10 cellular contexts compared by ENCODE assay signal in the genomic region with DNA sequence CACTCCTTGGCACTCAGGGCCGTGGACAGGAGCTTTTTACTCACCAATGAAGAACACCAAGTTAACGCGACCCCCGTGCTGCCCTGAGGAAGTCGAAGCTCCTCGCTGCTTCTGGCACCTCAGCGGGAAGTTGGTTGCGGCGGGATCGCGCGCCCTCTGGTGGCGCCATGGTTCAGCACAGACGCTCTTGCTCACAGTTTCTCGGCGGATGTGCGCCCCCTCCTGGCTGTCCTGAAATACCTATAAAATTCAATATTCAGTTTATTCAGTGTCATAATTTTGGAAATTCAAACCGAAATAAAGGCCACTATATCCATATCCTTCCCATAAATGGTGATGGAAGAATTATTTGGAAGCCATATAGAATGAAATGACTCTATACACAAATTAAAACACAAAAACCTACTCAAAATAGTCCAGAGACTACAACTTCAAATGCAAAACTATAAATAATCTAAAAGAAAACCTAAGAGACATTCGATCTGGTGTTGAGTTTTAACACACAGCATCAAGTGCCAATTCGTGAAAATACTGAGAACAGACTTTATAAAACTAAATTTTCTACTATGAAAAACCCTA. TPM values are rescaled to one million over a fixed set of nuclear protein-coding genes. Genes with fewer than 3 reads are reported as not detected.
DNase-seq lines count a peak whose midpoint lies in the region; ATAC-seq, FAIRE-seq and TF ChIP-seq lines count a peak whose summit lies in the region.
"Not testable (repeated sequence)": the region's sequence is repeated elsewhere in the genome, so short reads cannot be mapped to it uniquely, and the experiment has no call there.
"Had no signal": no experiment of that assay in that cellular context is flagged by ENCODE, and none has a peak within 500 bp of the region (broad histone marks: within the 10 kb centered on the region; RNA-seq: fewer than 3 reads in every experiment).

No MANE protein-coding gene starts in this region.

- FAIRE-seq in small intestine (lab: Jason Lieb, UNC), result not testable (repeated sequence)

- H3K36me3 Mint-ChIP-seq in CD4-positive, CD25-positive, alpha-beta regulatory T cell; naive B cell: not testable (repeated sequence)

- not testable (repeated sequence) for H2AFZ ChIP-seq in HCT116 (ENCODE audit: low read depth, low read length, poor library complexity, severe bottlenecking)

- not testable (repeated sequence) for TF ChIP-seq POLR2A in HCT116 (IDR thresholded peaks at IDR 0.05; ENCODE audit: borderline replicate concordance, extremely low read depth, insufficient read depth, insufficient read length)

- not testable (repeated sequence) for H3K4me1 ChIP-seq in CD4-positive, CD25-positive, alpha-beta regulatory T cell (ENCODE audit: control insufficient read depth, insufficient read depth, low read length, poor library complexity, severe bottlenecking); HCT116 (ENCODE audit: control insufficient read depth in 1 of 2, insufficient read depth in 2 of 2, low read length in 2 of 2); left ventricle myocardium inferior; small intestine (ENCODE audit: control insufficient read depth in 2 of 2, insufficient read depth in 1 of 2, low read depth in 1 of 2, low read length in 1 of 2)

- not testable (repeated sequence) for H3K27ac Mint-ChIP-seq in CD4-positive, CD25-positive, alpha-beta regulatory T cell; naive B cell

- not testable (repeated sequence) for H3K9ac ChIP-seq in HCT116 (ENCODE audit: low read length)

- CTCF ChIA-PET in HCT116 (lab: Charles Lee), result not testable (repeated sequence)

- WGBS in small intestine, 3 donors, result 1 to 3% (median 1%) methylated on average over 15 to 19 of the region's 20 CpGs

- not testable (repeated sequence) for H4K20me1 ChIP-seq in HCT116 (ENCODE audit: insufficient read depth)

- H3K27ac ChIP-seq in CD4-positive, CD25-positive, alpha-beta regulatory T cell (ENCODE audit: insufficient read depth, low read length, poor library complexity, severe bottlenecking); HCT116 (ENCODE audit: low read depth, low read length); left ventricle myocardium inferior (replicated peaks); small intestine (ENCODE audit: low read depth in 1 of 2, low read length in 1 of 2): not testable (repeated sequence)

- peak in 2 of 3 donors; percentile 51 to 59 for DNase-seq in CD4-positive, CD25-positive, alpha-beta regulatory T cell
- DNase-seq in HCT116 (ENCODE audit: low read depth, low spot score); left ventricle myocardium inferior: not testable (repeated sequence)
- DNase-seq in RPMI8226 (peak; percentile 10), ecto neural progenitor cell (ENCODE audit: low spot score) (peak; percentile 45), naive B cell (peak; percentile 64), small intestine (peak; percentile 8)
- peak; percentile 30 for DNase-seq in activated naive CD8-positive, alpha-beta T cell treated with anti-CD3 and anti-CD28 coated beads, Interleukin-2, amount 50 U/mL, for 16 hours (ENCODE audit: low read depth, low spot score)

- RAD21 ChIA-PET in HCT116 (lab: Charles Lee; ENCODE audit: low non-redundant PET in 1 of 2, low total read pairs in 2 of 2, uncharacterized antibody in 2 of 2, unreplicated experiment in 2 of 2), result not testable (repeated sequence)

- not testable (repeated sequence) for H3K4me3 ChIP-seq in CD4-positive, CD25-positive, alpha-beta regulatory T cell (ENCODE audit: low read depth, low read length); HCT116 (replicated peaks in 1 of 2; ENCODE audit: low read depth in 1 of 2, low read length in 2 of 2); left ventricle myocardium inferior; small intestine (ENCODE audit: low read depth in 1 of 2, low read length in 2 of 2)

- not testable (repeated sequence) for ATAC-seq in CD4-positive, CD25-positive, alpha-beta regulatory T cell (ENCODE audit: low read depth in 2 of 2); HCT116; naive B cell (ENCODE audit: low read depth in 2 of 2)

- not testable (repeated sequence) for H3K79me2 ChIP-seq in HCT116 (ENCODE audit: insufficient read depth, low read length)

- H3K27me3 Mint-ChIP-seq in CD4-positive, CD25-positive, alpha-beta regulatory T cell; naive B cell: not testable (repeated sequence)

- H3K27me3 ChIP-seq in CD4-positive, CD25-positive, alpha-beta regulatory T cell (ENCODE audit: control insufficient read depth, insufficient read depth, low read length); HCT116 (ENCODE audit: insufficient read depth, low read length); left ventricle myocardium inferior (ENCODE audit: low read depth); small intestine (ENCODE audit: control insufficient read depth in 2 of 2, insufficient read depth in 2 of 2, low read length in 2 of 2): not testable (repeated sequence)

- H3K4me1 Mint-ChIP-seq in CD4-positive, CD25-positive, alpha-beta regulatory T cell; naive B cell: not testable (repeated sequence)

- H3K9me3 ChIP-seq in CD4-positive, CD25-positive, alpha-beta regulatory T cell (ENCODE audit: control insufficient read depth in 2 of 2, low read length in 2 of 2); HCT116 (ENCODE audit: control insufficient read depth in 1 of 2, insufficient read depth in 1 of 2, low read depth in 1 of 2, low read length in 2 of 2); left ventricle myocardium inferior (replicated peaks); small intestine (ENCODE audit: control insufficient read depth, low read depth): not testable (repeated sequence)

- not testable (repeated sequence) for BruUV-seq in HCT116 (replicated peaks; lab: Mats Ljungman, UMichigan)

- H3K4me3 Mint-ChIP-seq in CD4-positive, CD25-positive, alpha-beta regulatory T cell; naive B cell: not testable (repeated sequence)

- TF ChIP-seq CTCF in HCT116 (IDR thresholded peaks at IDR 0.05 in 2 of 3, conservative IDR thresholded peaks at IDR 0.05 in 1 of 3; ENCODE audit: borderline replicate concordance in 1 of 3, insufficient read depth in 1 of 3, low read depth in 2 of 3, low read length in 2 of 3) (peak; percentile 32 to 58 (median 39)), left ventricle myocardium inferior (IDR thresholded peaks at IDR 0.05; ENCODE audit: borderline replicate concordance) (peak; percentile 32)

- intact Hi-C loops in HCT116 (cut with micrococcal nuclease); left ventricle myocardium inferior (cut with micrococcal nuclease): not testable (repeated sequence)

- POLR2A ChIA-PET in HCT116 (lab: Charles Lee), result not testable (repeated sequence)

- H3K9me3 Mint-ChIP-seq in CD4-positive, CD25-positive, alpha-beta regulatory T cell; naive B cell: not testable (repeated sequence)

- not testable (repeated sequence) for TF ChIP-seq RAD21 in HCT116 (IDR thresholded peaks at IDR 0.05; ENCODE audit: low read depth)

- H3K9me2 ChIP-seq in HCT116 (ENCODE audit: insufficient read depth), result not testable (repeated sequence)

- not testable (repeated sequence) for H3K36me3 ChIP-seq in CD4-positive, CD25-positive, alpha-beta regulatory T cell (ENCODE audit: control insufficient read depth, insufficient read depth, low read length); HCT116 (ENCODE audit: control insufficient read depth in 1 of 2, insufficient read depth in 2 of 2, low read length in 2 of 2); left ventricle myocardium inferior; small intestine (ENCODE audit: control insufficient read depth in 2 of 2, insufficient read depth in 2 of 2, low read length in 2 of 2)

- H3K4me2 ChIP-seq in HCT116 (ENCODE audit: low read length), result not testable (repeated sequence)

RNA-seq across cellular contexts. Expression of gene SCGB1C2, which starts 18.9 kb away (rescaled TPM):
- total RNA-seq in CD4-positive, CD25-positive, alpha-beta regulatory T cell, result not detected
- polyA plus RNA-seq in CD4-positive, CD25-positive, alpha-beta regulatory T cell, result not detected
- total RNA-seq in HCT116 (2021; ENCODE audit: unreplicated experiment) (not detected), left ventricle myocardium inferior (not detected)
- not detected in 2 replicates for polyA plus RNA-seq in HCT116 (2012)
- polyA plus RNA-seq in naive B cell (ENCODE audit: low read depth in 6 of 6) (not detected), small intestine (not detected)
- total RNA-seq: body of pancreas, right cardiac atrium had no signal
- polyA plus RNA-seq: right cardiac atrium had no signal
